Comparison of ENCODE assay signal across 25 cellular contexts in the genomic region with DNA sequence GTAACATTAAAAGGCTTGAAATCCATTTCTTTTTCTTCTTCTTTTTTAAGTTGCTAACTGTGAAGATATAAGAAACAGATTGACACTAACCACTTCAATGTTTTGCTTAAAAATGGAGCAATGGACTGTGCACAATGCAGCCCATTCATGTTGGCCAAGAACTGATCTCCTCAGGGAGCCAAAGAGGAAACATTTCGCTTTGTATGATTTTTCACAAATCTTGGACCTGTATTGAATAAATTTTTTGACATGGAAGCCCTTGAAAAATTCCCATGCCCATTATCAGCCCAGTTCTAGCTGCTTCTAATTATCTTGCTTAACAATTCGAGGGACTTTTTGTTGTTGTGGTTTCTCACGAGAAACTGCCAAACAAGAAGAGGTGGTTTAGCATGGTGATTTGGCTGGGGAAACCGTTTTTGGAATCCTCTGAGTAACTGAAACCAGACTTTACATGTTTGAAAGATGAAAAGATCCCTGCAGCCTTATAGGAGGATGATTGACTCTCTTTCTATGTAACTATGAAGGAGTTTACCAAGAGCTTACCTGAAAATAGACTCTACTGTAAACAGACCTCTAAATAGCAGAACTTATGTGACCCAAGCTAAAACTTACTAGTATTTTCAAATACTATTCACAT.
A peak's percentile ranks its signal among the peaks of the same experiment; 100 is the strongest.
DNase-seq lines count a peak whose midpoint lies in the region; ATAC-seq and TF ChIP-seq lines count a peak whose summit lies in the region.
"Had no signal": no experiment of that assay in that cellular context is flagged by ENCODE, and none has a peak within 500 bp of the region (broad histone marks: within the 10 kb centered on the region; RNA-seq: fewer than 3 reads in every experiment).

No MANE protein-coding gene starts in this region.

- no peaks in the 10 kb centered on the region for H3K36me3 Mint-ChIP-seq in activated T-helper 1 cell treated with anti-CD3 and anti-CD28 coated beads, Interleukin-12 subunit alpha, Interleukin-12 subunit beta, Interleukin-2, Interleukin-4 antibody, amounts not matched to agents 30 ng/mL and 10 ng/mL and 1 ng/mL, durations not matched to agents 14 hours and 24 hours and 36 hours (ENCODE audit: low read depth)
- H3K36me3 Mint-ChIP-seq: activated naive CD8-positive, alpha-beta T cell; memory B cell; stimulated activated memory B cell treated with anti-CD40 and anti-IgM and Interleukin-4, amounts not matched to agents 10 μg/mL and 1 μg/mL and 100 μg/mL, for 72 hours had no signal

- TF ChIP-seq CTCF in psoas muscle (IDR thresholded peaks at IDR 0.05) (no peak), ascending aorta (IDR thresholded peaks at IDR 0.05) (no peak)

- no peaks in the 10 kb centered on the region for H3K9me3 ChIP-seq in psoas muscle
- no peaks in the 10 kb centered on the region for H3K9me3 ChIP-seq in ascending aorta
- H3K9me3 ChIP-seq: A549, HAP-1, vagina had no signal

- no peak for ATAC-seq in psoas muscle
- ATAC-seq: A549; activated CD4-positive, CD25-positive, alpha-beta regulatory T cell treated with anti-CD3 and anti-CD28 coated beads, Interleukin-2, amount 50 U/mL, for 24 hours; activated CD8-positive, alpha-beta T cell treated with anti-CD3 and anti-CD28 coated beads for 36 hours; stimulated activated memory B cell treated with anti-CD40 and anti-IgM and Interleukin-4, amounts not matched to agents 10 μg/mL and 1 μg/mL and 100 μg/mL, for 72 hours had no signal

- no peak overlapping the region for H3K27ac Mint-ChIP-seq in activated T-helper 1 cell treated with anti-CD3 and anti-CD28 coated beads, Interleukin-12 subunit alpha, Interleukin-12 subunit beta, Interleukin-2, Interleukin-4 antibody, amounts not matched to agents 30 ng/mL and 10 ng/mL and 1 ng/mL, durations not matched to agents 14 hours and 24 hours and 36 hours
- H3K27ac Mint-ChIP-seq: activated CD8-positive, alpha-beta T cell treated with anti-CD3 and anti-CD28 coated beads for 36 hours; activated naive CD8-positive, alpha-beta T cell; IgD-negative memory B cell; memory B cell; stimulated activated memory B cell treated with anti-CD40 and anti-IgM and Interleukin-4, amounts not matched to agents 10 μg/mL and 1 μg/mL and 100 μg/mL, for 72 hours had no signal

- peak; percentile 14 for DNase-seq in AG08395 (ENCODE audit: low spot score)
- DNase-seq in GM04504 (ENCODE audit: low read depth): peak; percentile 11
- DNase-seq in astrocyte of the hippocampus (ENCODE audit: low read depth, low spot score): peak; percentile 50
- peak; percentile 45 for DNase-seq in foreskin melanocyte
- no peak for DNase-seq in psoas muscle
- no peak for DNase-seq in ascending aorta (ENCODE audit: low spot score in 2 of 2)
- DNase-seq in activated T-helper 1 cell treated with anti-CD3 and anti-CD28 coated beads, Interleukin-12 subunit alpha, Interleukin-12 subunit beta, Interleukin-2, Interleukin-4 antibody, amounts not matched to agents 30 ng/mL and 10 ng/mL and 1 ng/mL, durations not matched to agents 14 hours and 24 hours and 36 hours (ENCODE audit: low spot score): no peak
- DNase-seq in stimulated activated CD4-positive, alpha-beta T cell treated with anti-CD3 and anti-CD28 coated beads, Interleukin-4, amount 100 ng/mL, for 24 hours: no peak
- DNase-seq: activated CD8-positive, alpha-beta T cell treated with anti-CD3 and anti-CD28 coated beads for 36 hours; activated effector memory CD4-positive, alpha-beta T cell treated with Interleukin-2 at 50 U/mL for 16 hours; aorta; cerebellar nuclear complex; NCI-H1105 treated with DMSO at 0.1 percent for 48 hours; NCI-H2029; NCI-H526 treated with DMSO at 0.1 percent for 48 hours; sigmoid colon; stimulated activated CD4-positive, alpha-beta T cell treated with anti-CD3 and anti-CD28 coated beads, Interleukin-4, amount 100 ng/mL, for 4 hours had no signal

- peaks cover 29% of the 10 kb centered on the region for H3K9me3 Mint-ChIP-seq in activated T-helper 1 cell treated with anti-CD3 and anti-CD28 coated beads, Interleukin-12 subunit alpha, Interleukin-12 subunit beta, Interleukin-2, Interleukin-4 antibody, amounts not matched to agents 30 ng/mL and 10 ng/mL and 1 ng/mL, durations not matched to agents 14 hours and 24 hours and 36 hours

- H3K36me3 ChIP-seq in psoas muscle (ENCODE audit: insufficient read depth in 1 of 2, low read depth in 1 of 2) (no peaks in the 10 kb centered on the region), ascending aorta (no peaks in the 10 kb centered on the region)
- H3K36me3 ChIP-seq: HAP-1, sigmoid colon, vagina had no signal

- H3K4me1 ChIP-seq in psoas muscle (no peaks in the 10 kb centered on the region), ascending aorta (no peaks in the 10 kb centered on the region)
- H3K4me1 ChIP-seq: A549, HAP-1, sigmoid colon, vagina had no signal

- H3K27me3 ChIP-seq in psoas muscle (ENCODE audit: insufficient read depth in 3 of 3, low read length in 2 of 3): no peaks in the 10 kb centered on the region
- no peaks in the 10 kb centered on the region for H3K27me3 ChIP-seq in ascending aorta
- H3K27me3 ChIP-seq: sigmoid colon, vagina had no signal

- H3K27ac ChIP-seq in psoas muscle: no peak overlapping the region
- no peak overlapping the region for H3K27ac ChIP-seq in ascending aorta
- H3K27ac ChIP-seq: A549, sigmoid colon, vagina had no signal

- 30 to 37% (median 31%) methylated on average over 4 of the region's 4 CpGs for WGBS in psoas muscle, 3 donors

- intact Hi-C loops in psoas muscle (cut with DNase I): no loop called here
- intact Hi-C loops in ascending aorta (cut with DNase I): no loop called here
- intact Hi-C loops in activated T-helper 1 cell treated with anti-CD3 and anti-CD28 coated beads, Interleukin-12 subunit alpha, Interleukin-12 subunit beta, Interleukin-2, Interleukin-4 antibody, amounts not matched to agents 30 ng/mL and 10 ng/mL and 1 ng/mL, durations not matched to agents 14 hours and 24 hours and 36 hours (cut with micrococcal nuclease): no loop called here

- no peaks in the 10 kb centered on the region for H3K27me3 Mint-ChIP-seq in activated T-helper 1 cell treated with anti-CD3 and anti-CD28 coated beads, Interleukin-12 subunit alpha, Interleukin-12 subunit beta, Interleukin-2, Interleukin-4 antibody, amounts not matched to agents 30 ng/mL and 10 ng/mL and 1 ng/mL, durations not matched to agents 14 hours and 24 hours and 36 hours (ENCODE audit: insufficient read depth)
- H3K27me3 Mint-ChIP-seq: activated CD8-positive, alpha-beta T cell treated with anti-CD3 and anti-CD28 coated beads for 36 hours; activated naive CD8-positive, alpha-beta T cell; IgD-negative memory B cell; memory B cell; stimulated activated memory B cell treated with anti-CD40 and anti-IgM and Interleukin-4, amounts not matched to agents 10 μg/mL and 1 μg/mL and 100 μg/mL, for 72 hours had no signal

- H3K4me3 ChIP-seq in psoas muscle (no peak overlapping the region), ascending aorta (no peak overlapping the region)
- H3K4me3 ChIP-seq: A549, HAP-1, sigmoid colon, vagina had no signal

- no peak overlapping the region for H3K4me3 Mint-ChIP-seq in activated T-helper 1 cell treated with anti-CD3 and anti-CD28 coated beads, Interleukin-12 subunit alpha, Interleukin-12 subunit beta, Interleukin-2, Interleukin-4 antibody, amounts not matched to agents 30 ng/mL and 10 ng/mL and 1 ng/mL, durations not matched to agents 14 hours and 24 hours and 36 hours
- H3K4me3 Mint-ChIP-seq: activated CD8-positive, alpha-beta T cell treated with anti-CD3 and anti-CD28 coated beads for 36 hours; activated naive CD8-positive, alpha-beta T cell; IgD-negative memory B cell; memory B cell; stimulated activated memory B cell treated with anti-CD40 and anti-IgM and Interleukin-4, amounts not matched to agents 10 μg/mL and 1 μg/mL and 100 μg/mL, for 72 hours had no signal

- H3K4me1 Mint-ChIP-seq in activated T-helper 1 cell treated with anti-CD3 and anti-CD28 coated beads, Interleukin-12 subunit alpha, Interleukin-12 subunit beta, Interleukin-2, Interleukin-4 antibody, amounts not matched to agents 30 ng/mL and 10 ng/mL and 1 ng/mL, durations not matched to agents 14 hours and 24 hours and 36 hours (ENCODE audit: low read depth): no peaks in the 10 kb centered on the region
- H3K4me1 Mint-ChIP-seq: IgD-negative memory B cell; memory B cell; stimulated activated memory B cell treated with anti-CD40 and anti-IgM and Interleukin-4, amounts not matched to agents 10 μg/mL and 1 μg/mL and 100 μg/mL, for 72 hours had no signal

Comparison
In these comparisons a context has a peak if more than half of its experiments do, and no peak if none do; other contexts are left out.
1. DNase-seq: peak in AG08395 (single experiment), GM04504 (single experiment), astrocyte of the hippocampus (single experiment) and foreskin melanocyte (single experiment); none in psoas muscle (0 of 2), ascending aorta (0 of 2), activated T-helper 1 cell treated with anti-CD3 and anti-CD28 coated beads, Interleukin-12 subunit alpha, Interleukin-12 subunit beta, Interleukin-2, Interleukin-4 antibody, amounts not matched to agents 30 ng/mL and 10 ng/mL and 1 ng/mL, durations not matched to agents 14 hours and 24 hours and 36 hours (single experiment) and stimulated activated CD4-positive, alpha-beta T cell treated with anti-CD3 and anti-CD28 coated beads, Interleukin-4, amount 100 ng/mL, for 24 hours (single experiment).